8 cellular contexts compared by ENCODE assay signal in the genomic region with DNA sequence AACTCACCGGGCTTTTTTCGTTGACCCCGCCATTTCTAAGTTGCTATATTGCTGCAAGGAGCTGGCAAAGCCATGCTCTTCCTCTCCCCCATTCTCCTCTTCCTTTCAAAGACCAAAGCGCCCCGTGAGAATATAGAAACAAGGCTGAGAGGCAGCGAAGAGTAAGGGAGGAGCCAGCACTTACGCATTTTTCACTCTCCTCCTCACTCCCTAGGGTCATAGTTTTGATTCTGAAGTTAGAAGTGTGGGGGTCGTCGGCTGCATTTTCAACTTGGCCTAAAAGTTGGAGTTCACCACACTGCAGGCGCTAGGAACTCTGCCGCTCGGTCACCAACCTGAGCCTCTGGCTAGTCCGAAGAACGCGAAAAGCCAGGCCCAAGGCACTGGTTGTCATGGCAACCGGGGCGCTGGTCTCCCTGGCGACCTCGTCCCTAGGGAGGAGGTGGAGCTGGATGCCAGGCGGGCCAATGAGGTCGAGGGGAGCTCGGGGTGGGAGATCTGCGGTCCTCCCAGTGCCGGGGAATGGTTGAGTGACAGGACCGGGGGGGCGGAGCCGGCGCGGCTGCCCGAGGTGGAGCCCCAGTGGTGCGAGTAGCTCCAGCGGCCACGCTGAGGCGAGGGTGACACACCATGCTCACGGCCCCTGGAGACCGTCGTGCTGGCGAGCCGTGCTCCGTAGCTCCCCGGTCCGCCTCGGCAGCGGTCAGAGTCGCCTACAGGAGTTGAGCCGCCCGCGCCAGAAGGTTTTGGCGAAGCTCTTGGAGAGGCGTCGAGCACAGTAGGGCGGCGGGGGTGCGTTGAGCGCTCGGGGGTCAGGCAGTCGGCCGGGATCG. TPM values are rescaled to one million over a fixed set of nuclear protein-coding genes. Genes with fewer than 3 reads are reported as not detected.
DNase-seq lines count a peak whose midpoint lies in the region; ATAC-seq, FAIRE-seq and TF ChIP-seq lines count a peak whose summit lies in the region.

A gene with protein sequence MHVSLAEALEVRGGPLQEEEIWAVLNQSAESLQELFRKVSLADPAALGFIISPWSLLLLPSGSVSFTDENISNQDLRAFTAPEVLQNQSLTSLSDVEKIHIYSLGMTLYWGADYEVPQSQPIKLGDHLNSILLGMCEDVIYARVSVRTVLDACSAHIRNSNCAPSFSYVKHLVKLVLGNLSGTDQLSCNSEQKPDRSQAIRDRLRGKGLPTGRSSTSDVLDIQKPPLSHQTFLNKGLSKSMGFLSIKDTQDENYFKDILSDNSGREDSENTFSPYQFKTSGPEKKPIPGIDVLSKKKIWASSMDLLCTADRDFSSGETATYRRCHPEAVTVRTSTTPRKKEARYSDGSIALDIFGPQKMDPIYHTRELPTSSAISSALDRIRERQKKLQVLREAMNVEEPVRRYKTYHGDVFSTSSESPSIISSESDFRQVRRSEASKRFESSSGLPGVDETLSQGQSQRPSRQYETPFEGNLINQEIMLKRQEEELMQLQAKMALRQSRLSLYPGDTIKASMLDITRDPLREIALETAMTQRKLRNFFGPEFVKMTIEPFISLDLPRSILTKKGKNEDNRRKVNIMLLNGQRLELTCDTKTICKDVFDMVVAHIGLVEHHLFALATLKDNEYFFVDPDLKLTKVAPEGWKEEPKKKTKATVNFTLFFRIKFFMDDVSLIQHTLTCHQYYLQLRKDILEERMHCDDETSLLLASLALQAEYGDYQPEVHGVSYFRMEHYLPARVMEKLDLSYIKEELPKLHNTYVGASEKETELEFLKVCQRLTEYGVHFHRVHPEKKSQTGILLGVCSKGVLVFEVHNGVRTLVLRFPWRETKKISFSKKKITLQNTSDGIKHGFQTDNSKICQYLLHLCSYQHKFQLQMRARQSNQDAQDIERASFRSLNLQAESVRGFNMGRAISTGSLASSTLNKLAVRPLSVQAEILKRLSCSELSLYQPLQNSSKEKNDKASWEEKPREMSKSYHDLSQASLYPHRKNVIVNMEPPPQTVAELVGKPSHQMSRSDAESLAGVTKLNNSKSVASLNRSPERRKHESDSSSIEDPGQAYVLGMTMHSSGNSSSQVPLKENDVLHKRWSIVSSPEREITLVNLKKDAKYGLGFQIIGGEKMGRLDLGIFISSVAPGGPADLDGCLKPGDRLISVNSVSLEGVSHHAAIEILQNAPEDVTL (N-terminal part only) (plus strand): TSS at position 590 of the 833 bp plus-strand sequence. CDS start 40,942 bp downstream, outside the sequence.

- H3K9ac ChIP-seq in HUES6 (ENCODE audit: low read length): peak within 1 kb of the TSS; percentile 86

- H3K36me3 Mint-ChIP-seq in natural killer cell: no peaks in the 10 kb centered on the region

- peak; percentile 97 for ATAC-seq in GM21515 (IDR thresholded peaks at IDR 0.05; ENCODE audit: unreplicated experiment)
- ATAC-seq in natural killer cell: peak; percentile 71 to 83 (median 76)
- peak; percentile 90 for ATAC-seq in stimulated activated naive CD8-positive, alpha-beta T cell treated with anti-CD3 and anti-CD28 coated beads, Interleukin-15, amount 100 ng/mL, for 72 hours

- H3K27ac Mint-ChIP-seq in natural killer cell: no peak within 1 kb of the TSS
- H3K27ac Mint-ChIP-seq in stimulated activated naive CD8-positive, alpha-beta T cell treated with anti-CD3 and anti-CD28 coated beads, Interleukin-15, amount 100 ng/mL, for 72 hours: no peak within 1 kb of the TSS

- H3K4me1 ChIP-seq in HUES6 (ENCODE audit: control insufficient read depth, insufficient read depth, low read length): peaks cover 35% of the 10 kb centered on the region

- intact Hi-C loops in natural killer cell (cut with micrococcal nuclease): no loop called here

- H3K27me3 Mint-ChIP-seq in natural killer cell (ENCODE audit: low read depth in 2 of 2): peaks cover 14 to 28% of the 10 kb centered on the region in 2 donors
- H3K27me3 Mint-ChIP-seq in stimulated activated naive CD8-positive, alpha-beta T cell treated with anti-CD3 and anti-CD28 coated beads, Interleukin-15, amount 100 ng/mL, for 72 hours: peaks cover 49% of the 10 kb centered on the region

- TF ChIP-seq CTCF in natural killer cell (IDR thresholded peaks at IDR 0.05): no peak

- no peaks in the 10 kb centered on the region for H3K9me3 Mint-ChIP-seq in natural killer cell
- H3K9me3 Mint-ChIP-seq in stimulated activated naive CD8-positive, alpha-beta T cell treated with anti-CD3 and anti-CD28 coated beads, Interleukin-15, amount 100 ng/mL, for 72 hours: no peaks in the 10 kb centered on the region

- DNase-seq in D341Med (ENCODE audit: low spot score) (peak; percentile 98), RCC 7860 (ENCODE audit: low spot score) (peak; percentile 98), fibroblast of the conjunctiva (ENCODE audit: low read depth) (peak; percentile 98), natural killer cell (peak; percentile 23)
- DNase-seq in activated T-helper 9 cell treated with anti-CD3 and anti-CD28 coated beads, Interleukin-2, amount 50 U/mL, for 16 hours (ENCODE audit: low read depth): peak; percentile 80
- peak; percentile 48 to 51 for DNase-seq in stimulated activated naive CD8-positive, alpha-beta T cell treated with anti-CD3 and anti-CD28 coated beads, Interleukin-15, amount 100 ng/mL, for 72 hours

- peak within 1 kb of the TSS; percentile 81 for H3K4me3 Mint-ChIP-seq in natural killer cell
- peak within 1 kb of the TSS; percentile 74 to 81 for H3K4me3 Mint-ChIP-seq in stimulated activated naive CD8-positive, alpha-beta T cell treated with anti-CD3 and anti-CD28 coated beads, Interleukin-15, amount 100 ng/mL, for 72 hours

- H3K4me1 Mint-ChIP-seq in natural killer cell: peaks cover 10 to 16% of the 10 kb centered on the region in 2 donors
- H3K4me1 Mint-ChIP-seq in stimulated activated naive CD8-positive, alpha-beta T cell treated with anti-CD3 and anti-CD28 coated beads, Interleukin-15, amount 100 ng/mL, for 72 hours: peaks cover 21% of the 10 kb centered on the region

- peak within 1 kb of the TSS; percentile 69; the same call in 1 of the 2 replicates for H3K27ac ChIP-seq in HUES6 (ENCODE audit: low read depth, low read length)

- peak; percentile 89 for FAIRE-seq in RCC 7860 (lab: Jason Lieb, UNC)

- peak within 1 kb of the TSS; percentile 99 for H3K4me3 ChIP-seq in HUES6 (ENCODE audit: low read depth, low read length)

- no peaks in the 10 kb centered on the region for H3K27me3 ChIP-seq in HUES6 (ENCODE audit: control insufficient read depth, insufficient read depth, low read length)

- no peaks in the 10 kb centered on the region for H3K36me3 ChIP-seq in HUES6 (ENCODE audit: control insufficient read depth, insufficient read depth, low read length)

- H3K9me3 ChIP-seq in HUES6 (ENCODE audit: control insufficient read depth, insufficient read depth, low read depth, low read length): no peaks in the 10 kb centered on the region

RNA-seq across cellular contexts. Expression of the gene that starts here (rescaled TPM):
- total RNA-seq in natural killer cell: 1 to 10 TPM in 1 of 3 donors, under 1 TPM in 2; 0.20 to 2.4 (median 0.40) TPM

Comparison
In these comparisons a context has a peak if more than half of its experiments do, and no peak if none do; other contexts are left out.
1. Peak in every context shown above with its lines: DNase-seq, ATAC-seq, H3K4me3 ChIP-seq and H3K27ac ChIP-seq.
2. DNase-seq: peak in every context shown above with its lines; median percentile 98 in D341Med; 98 in RCC 7860; 98 in fibroblast of the conjunctiva; 80 in activated T-helper 9 cell treated with anti-CD3 and anti-CD28 coated beads, Interleukin-2, amount 50 U/mL, for 16 hours; 50 in stimulated activated naive CD8-positive, alpha-beta T cell treated with anti-CD3 and anti-CD28 coated beads, Interleukin-15, amount 100 ng/mL, for 72 hours; 23 in natural killer cell.